Comparison of ENCODE assay signal across 10 cellular contexts in the genomic region with DNA sequence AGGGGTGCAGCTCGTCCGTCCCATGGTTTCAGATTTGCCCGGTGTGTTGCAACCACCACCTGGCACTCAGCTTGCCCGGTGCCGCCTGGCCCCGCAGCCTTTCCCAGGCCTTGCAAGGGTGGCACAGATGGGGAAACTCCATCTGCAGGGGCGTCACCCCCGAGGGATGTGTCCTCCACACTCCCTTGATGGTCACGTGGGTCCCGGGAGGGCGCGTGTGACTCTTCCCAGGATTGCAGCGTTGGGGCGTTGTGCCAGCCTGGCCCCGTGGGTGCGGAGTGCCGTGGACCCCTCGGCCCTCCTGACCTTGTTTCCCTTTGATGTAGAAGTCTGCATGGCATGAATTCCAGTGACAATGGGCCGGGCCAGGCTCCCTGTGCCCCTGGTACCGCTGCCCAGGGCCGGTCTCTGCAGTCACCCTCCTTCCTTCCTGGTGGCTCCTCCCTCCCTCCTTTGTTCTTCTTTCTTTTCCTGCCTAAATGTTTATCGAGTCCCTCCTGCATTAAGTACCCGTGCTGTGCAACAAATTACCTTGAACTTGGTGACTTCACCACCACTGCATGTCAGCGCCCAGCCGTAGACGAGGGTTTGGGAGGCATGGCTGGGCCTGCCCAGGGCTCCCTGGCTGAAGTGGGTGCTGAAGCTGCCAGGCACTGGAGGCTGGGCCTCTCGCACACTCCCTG. TPM values are rescaled to one million over a fixed set of nuclear protein-coding genes. Genes with fewer than 3 reads are reported as not detected.
DNase-seq lines count a peak whose midpoint lies in the region; ATAC-seq and TF ChIP-seq lines count a peak whose summit lies in the region.
"Had no signal": no experiment of that assay in that cellular context is flagged by ENCODE, and none has a peak within 500 bp of the region (broad histone marks: within the 10 kb centered on the region; RNA-seq: fewer than 3 reads in every experiment).

No MANE protein-coding gene starts in this region.

- no peaks in the 10 kb centered on the region for H3K36me3 ChIP-seq in hepatocyte (replicated peaks; ENCODE audit: insufficient read depth, low read depth)

- no TSS peak for BruUV-seq in Calu3 (replicated peaks; lab: Mats Ljungman, UMichigan)

- H3K9me3 Mint-ChIP-seq in Calu3 (ENCODE audit: low read depth, unreplicated experiment) (no peaks in the 10 kb centered on the region), mesothelial cell of epicardium (no peaks in the 10 kb centered on the region)
- H3K9me3 Mint-ChIP-seq: activated B cell treated with CpG ODN at 0.5 μM for 24 hours had no signal

- intact Hi-C loops in Calu3 (cut with micrococcal nuclease; ENCODE audit: unreplicated experiment) (no loop called here), posterior cingulate gyrus (cut with DNase I) (loop anchor here (5.0 kb wide), 1 partner anchor 255 kb away; no protein-coding TSS in a partner anchor)

- H2AFZ ChIP-seq in hepatocyte: no peak overlapping the region

- no peaks in the 10 kb centered on the region for H3K27me3 ChIP-seq in hepatocyte
- H3K27me3 ChIP-seq: body of pancreas had no signal

- peak overlapping the region; percentile 31 for H3K4me3 Mint-ChIP-seq in Calu3 (ENCODE audit: low read depth, unreplicated experiment)
- no peak overlapping the region for H3K4me3 Mint-ChIP-seq in mesothelial cell of epicardium
- H3K4me3 Mint-ChIP-seq: activated B cell treated with CpG ODN at 0.5 μM for 24 hours had no signal

- H3K27ac Mint-ChIP-seq in Calu3 (ENCODE audit: unreplicated experiment): no peak overlapping the region
- peak overlapping the region; percentile 32 for H3K27ac Mint-ChIP-seq in mesothelial cell of epicardium
- H3K27ac Mint-ChIP-seq: activated B cell treated with CpG ODN at 0.5 μM for 24 hours had no signal

- H3K9me2 ChIP-seq in hepatocyte (replicated peaks; ENCODE audit: insufficient read depth): no peaks in the 10 kb centered on the region

- H3K27me3 Mint-ChIP-seq in Calu3 (ENCODE audit: unreplicated experiment) (no peaks in the 10 kb centered on the region), mesothelial cell of epicardium (ENCODE audit: low read depth) (peaks cover 4% of the 10 kb centered on the region)

- no peaks in the 10 kb centered on the region for H3K9me3 ChIP-seq in hepatocyte (ENCODE audit: low read depth)
- H3K9me3 ChIP-seq: body of pancreas had no signal

- no peak for TF ChIP-seq CTCF in Calu3 (IDR thresholded peaks at IDR 0.05; ENCODE audit: unreplicated experiment)
- TF ChIP-seq CTCF in mesothelial cell of epicardium (IDR thresholded peaks at IDR 0.05; ENCODE audit: unreplicated experiment): no peak
- TF ChIP-seq CTCF in hepatocyte (IDR thresholded peaks at IDR 0.05; ENCODE audit: poor library complexity): no peak

- DNase-seq in Calu3 (no peak), NCI-H187 treated with DMSO at 0.1 percent for 48 hours (lab: John Stamatoyannopoulos, UW) (peak; percentile 27), astrocyte of the hippocampus (ENCODE audit: low read depth, low spot score) (peak; percentile 16), mesothelial cell of epicardium (ENCODE audit: low spot score in 2 of 2, unreplicated experiment in 2 of 2) (no peak), posterior cingulate gyrus (no peak), activated gamma-delta T cell (lab: John Stamatoyannopoulos, UW) (no peak), hepatocyte (ENCODE audit: low spot score) (no peak)
- DNase-seq: activated B cell treated with CpG ODN at 0.5 μM for 24 hours, body of pancreas had no signal

- H3K36me3 Mint-ChIP-seq in Calu3 (ENCODE audit: insufficient read depth, unreplicated experiment): peaks cover 27% of the 10 kb centered on the region
- no peaks in the 10 kb centered on the region for H3K36me3 Mint-ChIP-seq in mesothelial cell of epicardium

- H3K27ac ChIP-seq in hepatocyte: no peak overlapping the region
- H3K27ac ChIP-seq: body of pancreas had no signal

- H3K4me3 ChIP-seq in hepatocyte: no peak overlapping the region
- H3K4me3 ChIP-seq: body of pancreas had no signal

- H3K4me2 ChIP-seq in hepatocyte: no peak overlapping the region

- no peak for ATAC-seq in GM18909 (IDR thresholded peaks at IDR 0.05; ENCODE audit: poor library complexity, unreplicated experiment)
- ATAC-seq: body of pancreas had no signal

- H3K4me1 Mint-ChIP-seq in Calu3 (ENCODE audit: low read depth, unreplicated experiment) (peaks cover 8% of the 10 kb centered on the region), mesothelial cell of epicardium (peaks cover 11% of the 10 kb centered on the region)

- H3K79me2 ChIP-seq in hepatocyte: no peaks in the 10 kb centered on the region

- no peaks in the 10 kb centered on the region for H3K4me1 ChIP-seq in hepatocyte (ENCODE audit: insufficient read depth)

- CTCF ChIA-PET in Calu3 (lab: Charles Lee): interaction anchor here (1.2 kb wide), 1 partner anchor 106 kb away, joined by 3 read pairs; no protein-coding TSS in a partner anchor

- no peaks in the 10 kb centered on the region for H4K20me1 ChIP-seq in hepatocyte (ENCODE audit: insufficient read depth, poor library complexity, severe bottlenecking)

- WGBS in hepatocyte (ENCODE audit: low lambda C conversion rate, missing lambda C conversion rate): 87% methylated on average over 25 of the region's 27 CpGs

RNA-seq across cellular contexts. Expression of gene RRP1, which starts 22.9 kb away (rescaled TPM):
- total RNA-seq in Calu3 (2022): 37.2 and 49.4 TPM in 2 replicates
- total RNA-seq in mesothelial cell of epicardium: 41.4 to 44.5 TPM (median 42.2 TPM) in 3 replicates
- 20.8 and 24.1 TPM in 2 replicates for total RNA-seq in hepatocyte
- 32.0 and 40.9 TPM in 2 replicates for polyA plus RNA-seq in hepatocyte

RNA-seq across cellular contexts. Expression of gene CSTB, which starts 36.2 kb away (rescaled TPM):
- total RNA-seq in Calu3 (2022): 105 and 116 TPM in 2 replicates
- total RNA-seq in mesothelial cell of epicardium: 22.4 to 23.9 TPM (median 23.3 TPM) in 3 replicates
- total RNA-seq in hepatocyte: 24.1 and 30.4 TPM in 2 replicates
- polyA plus RNA-seq in hepatocyte: 116 and 120 TPM in 2 replicates

RNA-seq across cellular contexts. Expression of gene AGPAT3, which starts 52.7 kb away (rescaled TPM):
- 61.2 and 64.1 TPM in 2 replicates for total RNA-seq in Calu3 (2022)
- total RNA-seq in mesothelial cell of epicardium: 69.6 to 71.0 TPM (median 71.0 TPM) in 3 replicates
- 51.2 and 63.9 TPM in 2 replicates for total RNA-seq in hepatocyte
- 31.7 and 41.0 TPM in 2 replicates for polyA plus RNA-seq in hepatocyte

Comparison
In these comparisons a context has a peak if more than half of its experiments do, and no peak if none do; other contexts are left out.
1. DNase-seq: peak in NCI-H187 treated with DMSO at 0.1 percent for 48 hours (single experiment) and astrocyte of the hippocampus (single experiment); none in Calu3 (single experiment), mesothelial cell of epicardium (0 of 2), posterior cingulate gyrus (0 of 10), activated gamma-delta T cell (single experiment) and hepatocyte (single experiment).